Comparison of ENCODE assay signal across 24 cellular contexts in genomic region chr10:19480296-19480695, GRCh38.
"Had no signal": no experiment of that assay in that cellular context is flagged by ENCODE, and none has a peak within 500 bp of the region (broad histone marks: within the 10 kb centered on the region; RNA-seq: fewer than 3 reads in every experiment).

No MANE protein-coding gene starts in this region.

- H3K27ac ChIP-seq: PC-9 had no signal

- DNase-seq: activated CD4-positive, alpha-beta T cell treated with anti-CD3 and anti-CD28 coated beads for 48 hours; activated CD4-positive, alpha-beta T cell treated with anti-CD3 and anti-CD28 coated beads, Interleukin-2, amount 50 U/mL, for 4 hours; activated CD4-positive, CD25-positive, alpha-beta regulatory T cell treated with anti-CD3 and anti-CD28 coated beads, Interleukin-2, amount 50 U/mL, for 72 hours; activated CD8-positive, alpha-beta memory T cell treated with anti-CD3 and anti-CD28 coated beads, Interleukin-2, amount 50 U/mL, for 48 hours; activated CD8-positive, alpha-beta T cell treated with anti-CD3 and anti-CD28 coated beads, Interleukin-2, amount 10 ng/mL, durations not matched to agents 7 days and 5 days; activated effector memory CD4-positive, alpha-beta T cell treated with anti-CD3 and anti-CD28 coated beads, Interleukin-2, amount 50 U/mL, for 16 hours; activated naive CD4-positive, alpha-beta T cell treated with Interleukin-2 at 50 U/mL for 16 hours; activated naive CD8-positive, alpha-beta T cell treated with anti-CD3 and anti-CD28 coated beads, Interleukin-2, amount 50 U/mL, for 24 hours; activated T-cell treated with anti-CD3 and anti-CD28 coated beads, Interleukin-2, amount 50 U/mL, for 24 hours; amygdala; Karpas-422; MM.1S; NCI-H1105 treated with DMSO at 0.1 percent for 48 hours; NCI-H1436 treated with DMSO at 0.1 percent for 48 hours; NCI-H187; NCI-H2081; NCI-H524; PC-9; SHP77 treated with DMSO at 0.1 percent for 48 hours; T-helper 17 cell; T-helper 9 cell had no signal

- ATAC-seq: activated CD8-positive, alpha-beta T cell treated with anti-CD3 and anti-CD28 coated beads, Interleukin-2, amount 10 ng/mL, durations not matched to agents 7 days and 5 days; activated naive CD4-positive, alpha-beta T cell treated with anti-CD3 and anti-CD28 coated beads, Interleukin-2, amount 50 U/mL, for 72 hours; activated naive CD8-positive, alpha-beta T cell treated with anti-CD3 and anti-CD28 coated beads, Interleukin-2, amount 50 U/mL, for 24 hours; K562; T-helper 17 cell; WTC11 had no signal

- H2AFZ ChIP-seq: PC-9 had no signal

- H3K4me2 ChIP-seq: PC-9 had no signal

- H3K4me3 ChIP-seq: K562, PC-9 had no signal
